8 cellular contexts compared by ENCODE assay signal in genomic region chr10:89414879-89415821, GRCh38. TPM values are rescaled to one million over a fixed set of nuclear protein-coding genes. Genes with fewer than 3 reads are reported as not detected.
DNase-seq lines count a peak whose midpoint lies in the region; ATAC-seq, FAIRE-seq and TF ChIP-seq lines count a peak whose summit lies in the region.

No MANE protein-coding gene starts in this region.

- in situ Hi-C loops in ACHN (cut with HindIII; ENCODE audit: low pct_ligation_motif_present, low pct_unique_long_range_greater_than_20kb, low sequenced_read_pairs), result loop anchor here (25.0 kb wide), 1 partner anchor 147 kb away; no protein-coding TSS in a partner anchor

- peak; percentile 52 for DNase-seq in ACHN
- peak; percentile 39 for DNase-seq in RKO (ENCODE audit: low spot score)
- peak; percentile 53 for DNase-seq in activated naive CD4-positive, alpha-beta T cell treated with anti-CD3 and anti-CD28 coated beads, Interleukin-2, amount 10 ng/mL, durations not matched to agents 7 days and 5 days
- peak; percentile 42 for DNase-seq in urothelium cell line (ENCODE audit: low spot score)

- H3K27me3 ChIP-seq in gastroesophageal sphincter (no peaks in the 10 kb centered on the region), neuron (ENCODE audit: insufficient read depth, low read length) (no peaks in the 10 kb centered on the region)

- peak overlapping the region; percentile 81 for H2AFZ ChIP-seq in neuron (ENCODE audit: low read depth, low read length)

- peak in 1 of 4 experiments; percentile 13 for TF ChIP-seq CTCF in gastroesophageal sphincter (IDR thresholded peaks at IDR 0.05)

- peaks cover 0 to 15% of the 10 kb centered on the region in 2 donors for H3K36me3 ChIP-seq in gastroesophageal sphincter
- peaks cover 12% of the 10 kb centered on the region for H3K36me3 ChIP-seq in neuron (ENCODE audit: insufficient read depth, low read length)

- ATAC-seq in GM18517 (IDR thresholded peaks at IDR 0.05; ENCODE audit: unreplicated experiment) (peak; percentile 19), HG02981 (IDR thresholded peaks at IDR 0.05; ENCODE audit: unreplicated experiment) (peak; percentile 33), gastroesophageal sphincter (peak; percentile 68)

- peak overlapping the region; percentile 97 for H3K27ac Mint-ChIP-seq in activated naive CD4-positive, alpha-beta T cell treated with anti-CD3 and anti-CD28 coated beads, Interleukin-2, amount 10 ng/mL, durations not matched to agents 7 days and 5 days

- peak overlapping the region; percentile 88 for H3K4me3 Mint-ChIP-seq in activated naive CD4-positive, alpha-beta T cell treated with anti-CD3 and anti-CD28 coated beads, Interleukin-2, amount 10 ng/mL, durations not matched to agents 7 days and 5 days

- TF ChIP-seq POLR2A in gastroesophageal sphincter (IDR thresholded peaks at IDR 0.05), result peak in 1 of 2 donors; percentile 4

- H3K27ac ChIP-seq in gastroesophageal sphincter, result peak overlapping the region; percentile 75 to 96 (median 90)

- H3K4me3 ChIP-seq in gastroesophageal sphincter (peak overlapping the region; percentile 72 to 86), neuron (ENCODE audit: low read length) (peak overlapping the region; percentile 72)

- H3K36me3 Mint-ChIP-seq in activated naive CD4-positive, alpha-beta T cell treated with anti-CD3 and anti-CD28 coated beads, Interleukin-2, amount 10 ng/mL, durations not matched to agents 7 days and 5 days, result peaks cover 37% of the 10 kb centered on the region

- 3 to 8% methylated on average over 7 to 17 of the region's 66 CpGs for WGBS in gastroesophageal sphincter (ENCODE audit: low coverage in 1 of 2), 2 donors

- CTCF ChIA-PET in activated naive CD4-positive, alpha-beta T cell treated with anti-CD3 and anti-CD28 coated beads, Interleukin-2, amount 10 ng/mL, durations not matched to agents 7 days and 5 days (lab: Charles Lee), result interaction anchor here (1.0 to 1.3 kb wide), 2 partner anchors 22 to 23 kb away, joined by 4 to 5 read pairs; partner anchors contain the start of gene IFIT1

- no peaks in the 10 kb centered on the region for H3K27me3 Mint-ChIP-seq in activated naive CD4-positive, alpha-beta T cell treated with anti-CD3 and anti-CD28 coated beads, Interleukin-2, amount 10 ng/mL, durations not matched to agents 7 days and 5 days

- H3K9me3 ChIP-seq in gastroesophageal sphincter, result no peaks in the 10 kb centered on the region
- H3K9me3 ChIP-seq in neuron (ENCODE audit: low read length), result peaks cover 6% of the 10 kb centered on the region

- H3K4me1 Mint-ChIP-seq in activated naive CD4-positive, alpha-beta T cell treated with anti-CD3 and anti-CD28 coated beads, Interleukin-2, amount 10 ng/mL, durations not matched to agents 7 days and 5 days, result peaks cover 69% of the 10 kb centered on the region

- no peak for TF ChIP-seq EP300 in gastroesophageal sphincter (IDR thresholded peaks at IDR 0.05)

- no peak for FAIRE-seq in urothelium cell line (lab: Jason Lieb, UNC)

- H3K9me3 Mint-ChIP-seq in activated naive CD4-positive, alpha-beta T cell treated with anti-CD3 and anti-CD28 coated beads, Interleukin-2, amount 10 ng/mL, durations not matched to agents 7 days and 5 days, result peaks cover 13% of the 10 kb centered on the region

- H3K4me1 ChIP-seq in gastroesophageal sphincter (peaks cover 0 to 61% (median 0%) of the 10 kb centered on the region in 3 donors), neuron (ENCODE audit: insufficient read depth, low read length) (peaks cover 3% of the 10 kb centered on the region)

RNA-seq across cellular contexts. Expression of gene IFIT5, which starts 0.8 kb away (rescaled TPM):
- total RNA-seq in gastroesophageal sphincter, result 10 to 100 TPM; 14.9 to 30.0 (median 27.3) TPM

RNA-seq across cellular contexts. Expression of gene IFIT1, which starts 22.7 kb away (rescaled TPM):
- 10 to 100 TPM; 10.3 to 16.5 (median 15.2) TPM for total RNA-seq in gastroesophageal sphincter

RNA-seq across cellular contexts. Expression of gene IFIT1B, which starts 37.3 kb away (rescaled TPM):
- total RNA-seq in gastroesophageal sphincter, result not detected

Comparison
In these comparisons a context has a peak if more than half of its experiments do, and no peak if none do; other contexts are left out.
1. Peak in every context shown above with its lines: DNase-seq, ATAC-seq, H3K4me3 ChIP-seq and H3K27ac ChIP-seq.